ENCODE assay signal across 16 cellular contexts in the genomic region with DNA sequence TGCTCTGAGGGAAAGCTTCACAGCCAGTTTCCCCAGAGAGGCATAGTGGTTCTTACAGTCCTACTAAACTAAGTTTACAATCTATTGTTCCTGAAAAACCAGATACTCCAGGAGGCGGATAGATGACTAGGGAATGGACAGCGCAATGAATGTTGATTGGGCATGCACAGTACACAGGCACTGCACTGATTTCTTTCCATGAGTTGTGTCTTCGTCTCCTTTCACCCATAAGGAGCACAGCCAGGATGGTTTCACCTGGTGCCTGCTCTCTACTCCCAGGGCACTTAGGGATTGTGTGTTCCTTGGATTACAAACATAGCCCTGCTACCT.
"Had no signal": no experiment of that assay in that cellular context is flagged by ENCODE, and none has a peak within 500 bp of the region (broad histone marks: within the 10 kb centered on the region; RNA-seq: fewer than 3 reads in every experiment).

No MANE protein-coding gene starts in this region.

- H3K27ac Mint-ChIP-seq: stimulated activated naive CD8-positive, alpha-beta T cell treated with anti-CD3 and anti-CD28 coated beads, Interleukin-15, amount 100 ng/mL, for 72 hours; T-cell had no signal

- H3K4me1 ChIP-seq: spleen had no signal

- DNase-seq: activated CD4-positive, alpha-beta T cell treated with anti-CD3 and anti-CD28 coated beads, Interleukin-2, amount 50 U/mL, for 1 hour; activated CD8-positive, alpha-beta memory T cell treated with anti-CD3 and anti-CD28 coated beads for 24 hours; activated naive CD4-positive, alpha-beta T cell; anterior cingulate cortex; dorsolateral prefrontal cortex; endodermal cell; heart left ventricle; mesendoderm; SK-N-SH; spleen; stimulated activated naive CD8-positive, alpha-beta T cell treated with anti-CD3 and anti-CD28 coated beads, Interleukin-15, amount 100 ng/mL, for 72 hours; T-cell; T-helper 9 cell had no signal

- H3K36me3 Mint-ChIP-seq: T-cell had no signal

- H3K27me3 ChIP-seq: heart left ventricle, vagina had no signal

- H3K4me3 Mint-ChIP-seq: endodermal cell; stimulated activated naive CD8-positive, alpha-beta T cell treated with anti-CD3 and anti-CD28 coated beads, Interleukin-15, amount 100 ng/mL, for 72 hours; T-cell had no signal

- H3K4me1 Mint-ChIP-seq: stimulated activated naive CD8-positive, alpha-beta T cell treated with anti-CD3 and anti-CD28 coated beads, Interleukin-15, amount 100 ng/mL, for 72 hours; T-cell had no signal

- H3K9me3 Mint-ChIP-seq: endodermal cell; stimulated activated naive CD8-positive, alpha-beta T cell treated with anti-CD3 and anti-CD28 coated beads, Interleukin-15, amount 100 ng/mL, for 72 hours; T-cell had no signal

- H3K36me3 ChIP-seq: heart left ventricle, spleen, thoracic aorta, vagina had no signal

- H3K4me3 ChIP-seq: dorsolateral prefrontal cortex, heart left ventricle, spleen, thoracic aorta, vagina had no signal

- H3K9me3 ChIP-seq: heart left ventricle, SK-N-SH, spleen, thoracic aorta, vagina had no signal

- H3K27ac ChIP-seq: dorsolateral prefrontal cortex, thoracic aorta, vagina had no signal

- ATAC-seq: activated CD4-positive, CD25-positive, alpha-beta regulatory T cell treated with anti-CD3 and anti-CD28 coated beads, Interleukin-2, amount 50 U/mL, for 24 hours; stimulated activated naive CD8-positive, alpha-beta T cell treated with anti-CD3 and anti-CD28 coated beads, Interleukin-15, amount 100 ng/mL, for 72 hours; T-cell had no signal
